Comparison of ENCODE assay signal across 13 cellular contexts in the genomic region with DNA sequence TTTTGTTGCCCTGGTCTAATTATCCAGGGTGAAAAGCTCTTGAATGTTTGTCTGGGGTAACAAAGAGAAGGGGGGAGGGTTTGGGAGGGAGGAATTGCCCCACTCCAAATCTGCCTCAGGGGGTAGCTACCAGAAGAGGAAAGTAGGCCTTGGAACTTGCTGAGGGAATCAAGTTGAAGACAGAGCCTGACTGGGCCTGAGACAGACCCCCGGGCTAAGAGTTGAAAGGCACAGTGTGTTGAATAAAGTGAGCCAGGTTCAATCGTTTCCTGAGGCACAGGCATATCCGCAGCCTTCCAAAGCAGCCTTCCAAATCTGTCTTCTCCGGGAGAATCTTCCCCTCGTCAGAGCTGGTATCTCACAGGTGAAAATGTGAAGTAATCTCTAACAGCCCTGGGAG.
A peak's percentile ranks its signal among the peaks of the same experiment; 100 is the strongest.
DNase-seq lines count a peak whose midpoint lies in the region; ATAC-seq and TF ChIP-seq lines count a peak whose summit lies in the region.
"Had no signal": no experiment of that assay in that cellular context is flagged by ENCODE, and none has a peak within 500 bp of the region (broad histone marks: within the 10 kb centered on the region; RNA-seq: fewer than 3 reads in every experiment).

No MANE protein-coding gene starts in this region.

- H3F3A ChIP-seq in GM23338 (replicated peaks; ENCODE audit: low read depth): no peaks in the 10 kb centered on the region

- no peak overlapping the region for H3K4me3 Mint-ChIP-seq in GM23338
- H3K4me3 Mint-ChIP-seq in WTC11: no peak overlapping the region
- H3K4me3 Mint-ChIP-seq: CD4-positive, alpha-beta memory T cell had no signal

- no peak overlapping the region for H3K4ac ChIP-seq in trophoblast cell (ENCODE audit: low read depth, low read length)

- H4K91ac ChIP-seq in trophoblast cell (ENCODE audit: low read depth, low read length): no peak overlapping the region

- no peak overlapping the region for H3K23ac ChIP-seq in trophoblast cell (ENCODE audit: low read length)

- 0 out of 2 replicates have a peak, but pooled peaks cover 5% of the 10 kb centered on the region for H3K9me2 ChIP-seq in GM23338 (ENCODE audit: insufficient read depth)

- CTCF ChIA-PET in WTC11 (lab: Charles Lee): no interaction called here

- H3K27ac ChIP-seq in GM23338 (ENCODE audit: low read depth): no peak overlapping the region
- H3K27ac ChIP-seq in trophoblast cell (ENCODE audit: low read depth, low read length): no peak overlapping the region

- H3K4me1 ChIP-seq in GM23338 (ENCODE audit: insufficient read depth) (no peaks in the 10 kb centered on the region), trophoblast cell (ENCODE audit: control insufficient read depth in 1 of 2, insufficient read depth in 2 of 2, low read length in 2 of 2) (peaks cover 3 to 5% of the 10 kb centered on the region in 2 experiments), HAP-1 (no peaks in the 10 kb centered on the region)

- H4K20me1 ChIP-seq in GM23338 (replicated peaks; ENCODE audit: insufficient read depth): no peaks in the 10 kb centered on the region

- no CpG with 5 or more reads among the region's 5 CpGs for WGBS in trophoblast cell (ENCODE audit: extremely low coverage, insufficient coverage, insufficient read length)

- peaks cover 28% of the 10 kb centered on the region for H3K9me3 Mint-ChIP-seq in GM23338
- H3K9me3 Mint-ChIP-seq in WTC11: peaks cover 37% of the 10 kb centered on the region

- H3K79me2 ChIP-seq in GM23338 (replicated peaks; ENCODE audit: insufficient read depth) (no peaks in the 10 kb centered on the region), trophoblast cell (ENCODE audit: control insufficient read depth, insufficient read depth, low read length, poor library complexity) (no peaks in the 10 kb centered on the region)

- ATAC-seq in GM23338 (no peak), WTC11 (peak; percentile 36; the same call in 1 of the 2 replicates), HG03097 (IDR thresholded peaks at IDR 0.05; ENCODE audit: low FRiP score, unreplicated experiment) (no peak), GM19324 (IDR thresholded peaks at IDR 0.05; ENCODE audit: low FRiP score, unreplicated experiment) (no peak)

- TF ChIP-seq CTCF in GM23338 (conservative IDR thresholded peaks at IDR 0.05; ENCODE audit: low read depth in 2 of 2) (no peak), WTC11 (IDR thresholded peaks at IDR 0.05) (no peak)

- H3K27me3 ChIP-seq in GM23338 (ENCODE audit: insufficient read depth) (no peaks in the 10 kb centered on the region), trophoblast cell (ENCODE audit: insufficient read depth, low read length) (no peaks in the 10 kb centered on the region), HAP-1 (ENCODE audit: low read depth) (no peaks in the 10 kb centered on the region)

- H3K27ac Mint-ChIP-seq in GM23338 (no peak overlapping the region), WTC11 (no peak overlapping the region)
- H3K27ac Mint-ChIP-seq: CD4-positive, alpha-beta memory T cell had no signal

- POLR2A ChIA-PET in WTC11 (lab: Charles Lee): interaction anchor here (0.8 kb wide), 1 partner anchor 9 kb away, joined by 3 read pairs; no protein-coding TSS in a partner anchor

- no peak overlapping the region for H4K12ac ChIP-seq in trophoblast cell (ENCODE audit: low read depth, low read length)

- H4K8ac ChIP-seq in trophoblast cell (ENCODE audit: low read depth, low read length): no peak overlapping the region

- peaks cover 1% of the 10 kb centered on the region for H3K27me3 Mint-ChIP-seq in GM23338 (ENCODE audit: insufficient read depth, low read depth, poor library complexity)
- peaks cover 9% of the 10 kb centered on the region; the same call in 1 of the 2 replicates for H3K27me3 Mint-ChIP-seq in WTC11 (ENCODE audit: low read depth)

- H3K9me3 ChIP-seq in trophoblast cell (ENCODE audit: insufficient read depth, low read depth, low read length): peaks cover 5% of the 10 kb centered on the region
- no peaks in the 10 kb centered on the region for H3K9me3 ChIP-seq in HAP-1

- H3K36me3 Mint-ChIP-seq in GM23338 (ENCODE audit: low read depth) (peaks cover 23% of the 10 kb centered on the region), WTC11 (peaks cover 24% of the 10 kb centered on the region)

- in situ Hi-C loops in HAP-1 (cut with MboI; ENCODE audit: low sequenced_read_pairs): no loop called here

- H3K4me3 ChIP-seq in GM23338 (no peak overlapping the region), trophoblast cell (ENCODE audit: low read depth, low read length) (no peak overlapping the region), HAP-1 (no peak overlapping the region)

- H3K9ac ChIP-seq in trophoblast cell (ENCODE audit: low read length): no peak overlapping the region

- peak overlapping the region; percentile 40 for H2BK12ac ChIP-seq in trophoblast cell (ENCODE audit: low read length)

- H3K4me2 ChIP-seq in GM23338: no peak overlapping the region
- H3K4me2 ChIP-seq in trophoblast cell (ENCODE audit: low read length): peak overlapping the region; percentile 27

- no peak overlapping the region for H2AK5ac ChIP-seq in trophoblast cell (ENCODE audit: low read length)

- H3K4me1 Mint-ChIP-seq in GM23338: peaks cover 2% of the 10 kb centered on the region; the same call in 1 of the 3 replicates
- H3K4me1 Mint-ChIP-seq in WTC11: peaks cover 2% of the 10 kb centered on the region; the same call in 1 of the 2 replicates

- no peak overlapping the region for H2BK5ac ChIP-seq in trophoblast cell (ENCODE audit: low read depth, low read length, poor library complexity)

- H3K36me3 ChIP-seq in GM23338 (ENCODE audit: insufficient read depth): peaks cover 7% of the 10 kb centered on the region
- H3K36me3 ChIP-seq in trophoblast cell (ENCODE audit: control insufficient read depth in 1 of 2, insufficient read depth in 2 of 2, low read length in 2 of 2): peaks cover 0 to 4% of the 10 kb centered on the region in 2 experiments
- H3K36me3 ChIP-seq in HAP-1 (replicated peaks): no peaks in the 10 kb centered on the region

- H2AFZ ChIP-seq in GM23338 (peak overlapping the region; percentile 76), trophoblast cell (ENCODE audit: insufficient read depth, low read length, poor library complexity) (no peak overlapping the region)

- H3K14ac ChIP-seq in trophoblast cell (ENCODE audit: low read length): no peak overlapping the region

- no peak overlapping the region for H2BK120ac ChIP-seq in trophoblast cell (ENCODE audit: insufficient read depth, low read length, poor library complexity)

- DNase-seq in GM23338 (ENCODE audit: low spot score): no peak
- no peak for DNase-seq in WTC11 (ENCODE audit: low spot score)
- no peak for DNase-seq in trophoblast cell
- DNase-seq in HAP-1 (ENCODE audit: low spot score in 2 of 2): no peak
- DNase-seq: C1 segment of cervical spinal cord, Calu3, COR-L47, DMS53, GOT3, HCEC 1CT had no signal

- H3K18ac ChIP-seq in trophoblast cell (ENCODE audit: low read length): no peak overlapping the region

- H3K79me1 ChIP-seq in trophoblast cell (ENCODE audit: low read length): peaks cover 2% of the 10 kb centered on the region

TF ChIP-seq in WTC11, 78 proteins besides CTCF, POLR2A, EP300 and RAD21 (continues in another document):
- no peak for TF ChIP-seq HMGA2 (CRISPR knock-in tag; IDR thresholded peaks at IDR 0.05)
- TF ChIP-seq, protein P1, sequence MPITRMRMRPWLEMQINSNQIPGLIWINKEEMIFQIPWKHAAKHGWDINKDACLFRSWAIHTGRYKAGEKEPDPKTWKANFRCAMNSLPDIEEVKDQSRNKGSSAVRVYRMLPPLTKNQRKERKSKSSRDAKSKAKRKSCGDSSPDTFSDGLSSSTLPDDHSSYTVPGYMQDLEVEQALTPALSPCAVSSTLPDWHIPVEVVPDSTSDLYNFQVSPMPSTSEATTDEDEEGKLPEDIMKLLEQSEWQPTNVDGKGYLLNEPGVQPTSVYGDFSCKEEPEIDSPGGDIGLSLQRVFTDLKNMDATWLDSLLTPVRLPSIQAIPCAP (CRISPR knock-in tag; IDR thresholded peaks at IDR 0.05): no peak
- TF ChIP-seq SMAD4 (CRISPR knock-in tag; IDR thresholded peaks at IDR 0.05): no peak
- TF ChIP-seq NR1H2 (CRISPR knock-in tag; IDR thresholded peaks at IDR 0.05): no peak
- no peak for TF ChIP-seq ZNF416 (CRISPR knock-in tag; IDR thresholded peaks at IDR 0.05)
- TF ChIP-seq, protein P2, sequence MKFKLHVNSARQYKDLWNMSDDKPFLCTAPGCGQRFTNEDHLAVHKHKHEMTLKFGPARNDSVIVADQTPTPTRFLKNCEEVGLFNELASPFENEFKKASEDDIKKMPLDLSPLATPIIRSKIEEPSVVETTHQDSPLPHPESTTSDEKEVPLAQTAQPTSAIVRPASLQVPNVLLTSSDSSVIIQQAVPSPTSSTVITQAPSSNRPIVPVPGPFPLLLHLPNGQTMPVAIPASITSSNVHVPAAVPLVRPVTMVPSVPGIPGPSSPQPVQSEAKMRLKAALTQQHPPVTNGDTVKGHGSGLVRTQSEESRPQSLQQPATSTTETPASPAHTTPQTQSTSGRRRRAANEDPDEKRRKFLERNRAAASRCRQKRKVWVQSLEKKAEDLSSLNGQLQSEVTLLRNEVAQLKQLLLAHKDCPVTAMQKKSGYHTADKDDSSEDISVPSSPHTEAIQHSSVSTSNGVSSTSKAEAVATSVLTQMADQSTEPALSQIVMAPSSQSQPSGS (CRISPR knock-in tag; IDR thresholded peaks at IDR 0.05; ENCODE audit: borderline replicate concordance, low read depth): no peak
- no peak for TF ChIP-seq ZNF396 (CRISPR knock-in tag; IDR thresholded peaks at IDR 0.05; ENCODE audit: borderline replicate concordance)
- TF ChIP-seq, protein P3, sequence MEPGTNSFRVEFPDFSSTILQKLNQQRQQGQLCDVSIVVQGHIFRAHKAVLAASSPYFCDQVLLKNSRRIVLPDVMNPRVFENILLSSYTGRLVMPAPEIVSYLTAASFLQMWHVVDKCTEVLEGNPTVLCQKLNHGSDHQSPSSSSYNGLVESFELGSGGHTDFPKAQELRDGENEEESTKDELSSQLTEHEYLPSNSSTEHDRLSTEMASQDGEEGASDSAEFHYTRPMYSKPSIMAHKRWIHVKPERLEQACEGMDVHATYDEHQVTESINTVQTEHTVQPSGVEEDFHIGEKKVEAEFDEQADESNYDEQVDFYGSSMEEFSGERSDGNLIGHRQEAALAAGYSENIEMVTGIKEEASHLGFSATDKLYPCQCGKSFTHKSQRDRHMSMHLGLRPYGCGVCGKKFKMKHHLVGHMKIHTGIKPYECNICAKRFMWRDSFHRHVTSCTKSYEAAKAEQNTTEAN (CRISPR knock-in tag; IDR thresholded peaks at IDR 0.05): no peak
